In the genomic region with DNA sequence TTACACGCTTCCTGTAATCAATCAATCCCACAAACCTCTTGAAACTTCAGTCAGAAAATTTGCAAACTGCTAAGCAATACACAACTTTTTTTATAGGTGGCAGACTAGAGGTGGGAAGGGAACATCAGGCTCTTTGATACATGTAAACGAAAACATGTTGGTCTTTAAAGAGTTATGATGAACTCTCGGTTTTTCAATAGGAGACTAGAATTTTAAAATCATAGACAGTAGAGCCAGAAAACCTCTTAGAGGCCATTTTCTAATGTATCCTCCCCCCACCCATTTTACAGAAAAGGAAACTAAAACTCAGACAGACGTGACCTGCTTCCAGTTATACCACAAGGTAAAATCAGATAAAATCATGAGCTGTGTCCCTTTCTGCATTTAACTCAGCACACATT, we compare ENCODE assay signal across 11 cellular contexts.
DNase-seq lines count a peak whose midpoint lies in the region; ATAC-seq and TF ChIP-seq lines count a peak whose summit lies in the region.
"Had no signal": no experiment of that assay in that cellular context is flagged by ENCODE, and none has a peak within 500 bp of the region (broad histone marks: within the 10 kb centered on the region; RNA-seq: fewer than 3 reads in every experiment).

No MANE protein-coding gene starts in this region.

- H3K27ac Mint-ChIP-seq in CD4-positive, CD25-positive, alpha-beta regulatory T cell, result peak overlapping the region; percentile 82 to 94 (median 88)
- H3K27ac Mint-ChIP-seq in activated CD8-positive, alpha-beta T cell treated with anti-CD3 and anti-CD28 coated beads, Interleukin-2, amount 10 ng/mL, durations not matched to agents 7 days and 5 days, result peak overlapping the region; percentile 93
- H3K27ac Mint-ChIP-seq in memory B cell, result no peak overlapping the region

- ATAC-seq in CD4-positive, CD25-positive, alpha-beta regulatory T cell (ENCODE audit: low read depth in 2 of 2), result peak; percentile 58 to 71
- ATAC-seq in HG02973 (IDR thresholded peaks at IDR 0.05; ENCODE audit: unreplicated experiment) (peak; percentile 44), memory B cell (ENCODE audit: low read depth) (peak; percentile 11), GM19452 (IDR thresholded peaks at IDR 0.05; ENCODE audit: unreplicated experiment) (no peak), GM18511 (IDR thresholded peaks at IDR 0.05; ENCODE audit: unreplicated experiment) (no peak), HG03442 (IDR thresholded peaks at IDR 0.05; ENCODE audit: unreplicated experiment) (no peak)
- peak; percentile 67 for ATAC-seq in activated CD8-positive, alpha-beta T cell treated with anti-CD3 and anti-CD28 coated beads, Interleukin-2, amount 10 ng/mL, durations not matched to agents 7 days and 5 days

- H3K36me3 ChIP-seq in CD4-positive, CD25-positive, alpha-beta regulatory T cell (ENCODE audit: control insufficient read depth, insufficient read depth, low read length), result no peaks in the 10 kb centered on the region
- H3K36me3 ChIP-seq: adrenal gland had no signal

- TF ChIP-seq CTCF in foreskin fibroblast (IDR thresholded peaks at IDR 0.05; ENCODE audit: low read depth, low read length), result no peak

- H3K36me3 Mint-ChIP-seq in CD4-positive, CD25-positive, alpha-beta regulatory T cell, result no peaks in the 10 kb centered on the region
- peaks cover 15% of the 10 kb centered on the region for H3K36me3 Mint-ChIP-seq in activated CD8-positive, alpha-beta T cell treated with anti-CD3 and anti-CD28 coated beads, Interleukin-2, amount 10 ng/mL, durations not matched to agents 7 days and 5 days (ENCODE audit: low read depth)
- no peaks in the 10 kb centered on the region for H3K36me3 Mint-ChIP-seq in memory B cell

- CTCF ChIA-PET in activated CD8-positive, alpha-beta T cell treated with anti-CD3 and anti-CD28 coated beads, Interleukin-2, amount 10 ng/mL, durations not matched to agents 7 days and 5 days (lab: Charles Lee), result interaction anchor here (0.6 to 4.6 kb wide), 32 partner anchors 9 to 980 kb away, joined by 3 to 56 read pairs (median 5); a partner anchor contains a TSS

- peak overlapping the region; percentile 66 for H3K27ac ChIP-seq in CD4-positive, CD25-positive, alpha-beta regulatory T cell (ENCODE audit: insufficient read depth, low read length, poor library complexity, severe bottlenecking)
- H3K27ac ChIP-seq: adrenal gland had no signal

- peaks cover 0 to 3% (median 0%) of the 10 kb centered on the region in 7 donors for H3K9me3 Mint-ChIP-seq in CD4-positive, CD25-positive, alpha-beta regulatory T cell
- H3K9me3 Mint-ChIP-seq in activated CD8-positive, alpha-beta T cell treated with anti-CD3 and anti-CD28 coated beads, Interleukin-2, amount 10 ng/mL, durations not matched to agents 7 days and 5 days (ENCODE audit: insufficient read depth), result no peaks in the 10 kb centered on the region
- no peaks in the 10 kb centered on the region for H3K9me3 Mint-ChIP-seq in memory B cell

- POLR2A ChIA-PET in activated CD8-positive, alpha-beta T cell treated with anti-CD3 and anti-CD28 coated beads, Interleukin-2, amount 10 ng/mL, durations not matched to agents 7 days and 5 days (lab: Charles Lee), result interaction anchor here (0.6 to 4.6 kb wide), 11 partner anchors 11 to 308 kb away, joined by 3 to 59 read pairs (median 5); a partner anchor contains a TSS

- DNase-seq in CD4-positive, CD25-positive, alpha-beta regulatory T cell, result peak in 2 of 3 donors; percentile 54 to 83
- DNase-seq in activated CD8-positive, alpha-beta T cell treated with anti-CD3 and anti-CD28 coated beads, Interleukin-2, amount 10 ng/mL, durations not matched to agents 7 days and 5 days, result no peak
- DNase-seq in memory B cell (ENCODE audit: low spot score in 2 of 2) (no peak), foreskin fibroblast (no peak)
- DNase-seq: adrenal gland, NCI-H446, posterior cingulate gyrus had no signal

- no peaks in the 10 kb centered on the region for H3K27me3 ChIP-seq in CD4-positive, CD25-positive, alpha-beta regulatory T cell (ENCODE audit: control insufficient read depth, insufficient read depth, low read length)
- H3K27me3 ChIP-seq: adrenal gland had no signal

- no peaks in the 10 kb centered on the region for H3K27me3 Mint-ChIP-seq in CD4-positive, CD25-positive, alpha-beta regulatory T cell
- no peaks in the 10 kb centered on the region for H3K27me3 Mint-ChIP-seq in activated CD8-positive, alpha-beta T cell treated with anti-CD3 and anti-CD28 coated beads, Interleukin-2, amount 10 ng/mL, durations not matched to agents 7 days and 5 days (ENCODE audit: low read depth)
- H3K27me3 Mint-ChIP-seq in memory B cell, result peaks cover 18% of the 10 kb centered on the region

- H3K4me3 ChIP-seq in CD4-positive, CD25-positive, alpha-beta regulatory T cell (ENCODE audit: low read depth, low read length), result peak overlapping the region; percentile 82
- H3K4me3 ChIP-seq in foreskin fibroblast (ENCODE audit: low read depth in 1 of 2, low read length in 2 of 2), result no peak overlapping the region
- H3K4me3 ChIP-seq: adrenal gland had no signal

- H3K9me3 ChIP-seq in CD4-positive, CD25-positive, alpha-beta regulatory T cell (ENCODE audit: control insufficient read depth in 2 of 2, low read length in 2 of 2), result no peaks in the 10 kb centered on the region
- H3K9me3 ChIP-seq: adrenal gland had no signal

- peak overlapping the region; percentile 74 to 93 (median 78) for H3K4me3 Mint-ChIP-seq in CD4-positive, CD25-positive, alpha-beta regulatory T cell
- H3K4me3 Mint-ChIP-seq in activated CD8-positive, alpha-beta T cell treated with anti-CD3 and anti-CD28 coated beads, Interleukin-2, amount 10 ng/mL, durations not matched to agents 7 days and 5 days, result peak overlapping the region; percentile 54
- peak overlapping the region; percentile 70 for H3K4me3 Mint-ChIP-seq in memory B cell

- H3K4me1 Mint-ChIP-seq in CD4-positive, CD25-positive, alpha-beta regulatory T cell, result peaks cover 27 to 62% (median 49%) of the 10 kb centered on the region in 4 donors
- peaks cover 81% of the 10 kb centered on the region for H3K4me1 Mint-ChIP-seq in activated CD8-positive, alpha-beta T cell treated with anti-CD3 and anti-CD28 coated beads, Interleukin-2, amount 10 ng/mL, durations not matched to agents 7 days and 5 days (ENCODE audit: low read depth)
- H3K4me1 Mint-ChIP-seq in memory B cell, result peaks cover 46% of the 10 kb centered on the region

- H3K4me1 ChIP-seq in CD4-positive, CD25-positive, alpha-beta regulatory T cell (ENCODE audit: control insufficient read depth, insufficient read depth, low read length, poor library complexity, severe bottlenecking), result peaks cover 55% of the 10 kb centered on the region
- H3K4me1 ChIP-seq: adrenal gland had no signal

Comparison
In these comparisons a context has a peak if more than half of its experiments do, and no peak if none do; other contexts are left out.
1. ATAC-seq: peak in CD4-positive, CD25-positive, alpha-beta regulatory T cell (2 of 2), HG02973 (single experiment), activated CD8-positive, alpha-beta T cell treated with anti-CD3 and anti-CD28 coated beads, Interleukin-2, amount 10 ng/mL, durations not matched to agents 7 days and 5 days (single experiment) and memory B cell (single experiment); none in GM19452 (single experiment), GM18511 (single experiment) and HG03442 (single experiment).
2. DNase-seq: peak in CD4-positive, CD25-positive, alpha-beta regulatory T cell (2 of 3); none in activated CD8-positive, alpha-beta T cell treated with anti-CD3 and anti-CD28 coated beads, Interleukin-2, amount 10 ng/mL, durations not matched to agents 7 days and 5 days (single experiment), memory B cell (0 of 2) and foreskin fibroblast (0 of 2).
3. Peak in every context shown above with its lines, with median percentiles within 50 percentile points of each other: H3K4me3 Mint-ChIP-seq.